Comparison of ENCODE assay signal across 1 cellular context in genomic region chr22:37650463-37651136, GRCh38.
TF ChIP-seq lines count a peak whose summit lies in the region.

No MANE protein-coding gene starts in this region.

TF ChIP-seq in K562, 482 proteins besides CTCF, POLR2A, EP300 and RAD21:
- TF ChIP-seq ZC3H8 (IDR thresholded peaks at IDR 0.05) (no peak), HNRNPLL (IDR thresholded peaks at IDR 0.05; ENCODE audit: low read depth, low read length, poor library complexity, severe bottlenecking) (no peak), E2F4 (CRISPR knock-in tag; IDR thresholded peaks at IDR 0.05; ENCODE audit: low read depth) (no peak), RBFOX2 (IDR thresholded peaks at IDR 0.05; ENCODE audit: low read depth, low read length) (0 out of 2 replicates have a peak, but pooled peaks have one; percentile 23), MAFG (tag; conservative IDR thresholded peaks at IDR 0.05) (no peak), ZNF12 (CRISPR knock-in tag; IDR thresholded peaks at IDR 0.05) (0 out of 2 replicates have a peak, but pooled peaks have one; percentile 51), ILF3 (IDR thresholded peaks at IDR 0.05; ENCODE audit: borderline replicate concordance) (no peak)
